ENCODE assay signal across 22 cellular contexts in genomic region chr5:72835633-72836032, GRCh38.
"Had no signal": no experiment of that assay in that cellular context is flagged by ENCODE, and none has a peak within 500 bp of the region (broad histone marks: within the 10 kb centered on the region; RNA-seq: fewer than 3 reads in every experiment).

No MANE protein-coding gene starts in this region.

- H3K4me3 ChIP-seq: breast epithelium, heart left ventricle, psoas muscle, sigmoid colon, thoracic aorta, vagina had no signal

- H3K4me1 ChIP-seq: foreskin keratinocyte, parathyroid adenoma had no signal

- H3K27me3 ChIP-seq: breast epithelium, foreskin keratinocyte, heart left ventricle, sigmoid colon, vagina had no signal

- H3K36me3 ChIP-seq: breast epithelium, heart left ventricle, sigmoid colon, thoracic aorta, vagina had no signal

- DNase-seq: activated B cell treated with CpG ODN at 0.5 μM for 24 hours; activated CD4-positive, alpha-beta T cell treated with anti-CD3 and anti-CD28 coated beads for 4 hours; activated CD4-positive, alpha-beta T cell treated with anti-CD3 and anti-CD28 coated beads, Interleukin-2, amount 50 U/mL, for 4 hours; activated CD8-positive, alpha-beta memory T cell treated with anti-CD3 and anti-CD28 coated beads for 24 hours; activated gamma-delta T cell treated with Interleukin-2 at 50 U/mL for 16 hours; activated naive CD4-positive, alpha-beta T cell treated with anti-CD3 and anti-CD28 coated beads, Interleukin-2, amount 50 U/mL, for 16 hours; central memory CD4-positive, alpha-beta T cell; foreskin keratinocyte; heart left ventricle; hypothalamus; immature natural killer cell; naive thymus-derived CD8-positive, alpha-beta T cell; occipital lobe; psoas muscle; sigmoid colon; stimulated activated CD4-positive, alpha-beta T cell treated with anti-CD3 and anti-CD28 coated beads, Interleukin-15, amount 100 ng/mL, for 24 hours; stimulated activated naive CD8-positive, alpha-beta T cell treated with anti-CD3 and anti-CD28 coated beads, Interleukin-15, Interleukin-2, amounts not matched to agents 100 U/mL and 50 U/mL, for 24 hours; T-helper 1 cell had no signal

- H2AFZ ChIP-seq: parathyroid adenoma had no signal

- H3K27ac ChIP-seq: breast epithelium, foreskin keratinocyte, heart left ventricle, parathyroid adenoma, psoas muscle, sigmoid colon, thoracic aorta, vagina had no signal

- ATAC-seq: foreskin keratinocyte; heart left ventricle; naive thymus-derived CD8-positive, alpha-beta T cell; stimulated activated naive CD8-positive, alpha-beta T cell treated with anti-CD3 and anti-CD28 coated beads, Interleukin-15, Interleukin-2, amounts not matched to agents 100 U/mL and 50 U/mL, for 24 hours had no signal

- H3K9ac ChIP-seq: parathyroid adenoma had no signal

- H3K9me3 ChIP-seq: breast epithelium, heart left ventricle, psoas muscle, sigmoid colon, thoracic aorta, vagina had no signal
